ENCODE assay signal across 1 cellular context in genomic region chr1:162236201-162236600, GRCh38.
TF ChIP-seq lines count a peak whose summit lies in the region.

No MANE protein-coding gene starts in this region.

TF ChIP-seq in HEK293, 187 proteins besides CTCF, POLR2A, EP300 and RAD21 (continued from another document):
- TF ChIP-seq KLF17 (tag by site-specific recombination; IDR thresholded peaks at IDR 0.05) (no peak), ZNF184 (tag by site-specific recombination; IDR thresholded peaks at IDR 0.05) (no peak), ZBTB7A (tag by site-specific recombination; IDR thresholded peaks at IDR 0.05; ENCODE audit: low read depth) (no peak), ZSCAN23 (tag by site-specific recombination; IDR thresholded peaks at IDR 0.05) (no peak)
